ENCODE assay signal across 9 cellular contexts in the genomic region with DNA sequence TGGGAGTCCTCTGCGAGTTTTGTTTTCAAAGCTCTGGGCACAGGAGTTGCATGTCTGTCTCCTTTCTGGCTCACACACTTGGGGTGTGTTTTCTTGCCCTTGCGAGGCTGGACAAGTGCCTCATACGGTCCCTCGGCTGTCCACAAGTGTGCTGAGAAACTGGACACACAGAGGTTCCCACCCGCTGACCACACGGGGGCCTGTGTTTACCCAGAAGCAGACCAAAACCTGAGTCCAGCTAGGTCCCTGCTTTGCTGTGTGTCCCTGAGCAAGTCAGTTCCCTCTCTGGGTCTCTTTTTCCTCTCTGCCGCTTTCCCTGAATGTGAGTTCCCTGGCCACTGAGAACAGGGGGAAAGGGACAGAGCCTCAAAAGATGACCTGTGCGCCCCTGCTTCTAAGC. TPM values are rescaled to one million over a fixed set of nuclear protein-coding genes. Genes with fewer than 3 reads are reported as not detected.
DNase-seq lines count a peak whose midpoint lies in the region; ATAC-seq and TF ChIP-seq lines count a peak whose summit lies in the region.
"Had no signal": no experiment of that assay in that cellular context is flagged by ENCODE, and none has a peak within 500 bp of the region (broad histone marks: within the 10 kb centered on the region; RNA-seq: fewer than 3 reads in every experiment).

No MANE protein-coding gene starts in this region.

- H3K79me2 ChIP-seq in smooth muscle cell (ENCODE audit: low read depth) = no peaks in the 10 kb centered on the region

- H3K27me3 Mint-ChIP-seq in activated T-cell treated with anti-CD3 and anti-CD28 coated beads, Interleukin-2, amount 50 U/mL, for 72 hours (ENCODE audit: low read depth) = no peaks in the 10 kb centered on the region

- peaks cover 0 to 5% of the 10 kb centered on the region in 2 donors for H3K4me1 ChIP-seq in adrenal gland (replicated peaks in 1 of 2)
- H3K4me1 ChIP-seq in lower lobe of right lung = peaks cover 33% of the 10 kb centered on the region
- H3K4me1 ChIP-seq in transverse colon = peaks cover 0 to 21% (median 3%) of the 10 kb centered on the region in 4 donors
- peaks cover 4% of the 10 kb centered on the region for H3K4me1 ChIP-seq in smooth muscle cell (ENCODE audit: low read depth)

- H3K9ac ChIP-seq in smooth muscle cell (ENCODE audit: low read depth) = no peak overlapping the region

- H3F3A ChIP-seq in smooth muscle cell (ENCODE audit: low read depth) = no peaks in the 10 kb centered on the region

- peak overlapping the region; percentile 95 for H3K4me3 Mint-ChIP-seq in activated T-cell treated with anti-CD3 and anti-CD28 coated beads, Interleukin-2, amount 50 U/mL, for 72 hours

- H3K4me3 ChIP-seq in adrenal gland (peak overlapping the region in 2 of 4 donors; percentile 24 to 48), lower lobe of right lung (peak overlapping the region; percentile 73), transverse colon (peak overlapping the region in 3 of 4 donors; percentile 32 to 46 (median 33)), smooth muscle cell (no peak overlapping the region)

- no peak for DNase-seq in activated T-cell treated with anti-CD3 and anti-CD28 coated beads, Interleukin-2, amount 50 U/mL, for 72 hours
- DNase-seq in activated T-cell treated with anti-CD3 and anti-CD28 coated beads, Interleukin-2, amount 50 U/mL, for 1 hour = no peak
- DNase-seq in adrenal gland (no peak), lower lobe of right lung (no peak), transverse colon (no peak), smooth muscle cell (lab: John Stamatoyannopoulos, UW; ENCODE audit: unreplicated experiment) (no peak), LoVo (ENCODE audit: low spot score) (no peak)
- DNase-seq: BE2C had no signal

- intact Hi-C loops in adrenal gland (cut with DNase I) = no loop called here
- intact Hi-C loops in lower lobe of right lung (cut with DNase I) = no loop called here
- intact Hi-C loops in transverse colon (cut with DNase I; ENCODE audit: low total_unique reads) = no loop called here

- no peak overlapping the region for H2AFZ ChIP-seq in smooth muscle cell (ENCODE audit: low read depth)

- no peaks in the 10 kb centered on the region for H4K20me1 ChIP-seq in smooth muscle cell (ENCODE audit: low read depth)

- ATAC-seq in activated T-cell treated with anti-CD3 and anti-CD28 coated beads, Interleukin-2, amount 50 U/mL, for 72 hours (replicated peaks in 1 of 2) = no peak
- peak in 1 of 2 donors; percentile 5 for ATAC-seq in lower lobe of right lung
- no peak for ATAC-seq in GM18511 (IDR thresholded peaks at IDR 0.05; ENCODE audit: unreplicated experiment)

- no peak for TF ChIP-seq POLR2A in adrenal gland (IDR thresholded peaks at IDR 0.05)
- no peak for TF ChIP-seq POLR2A in transverse colon (IDR thresholded peaks at IDR 0.05)

- H3K36me3 Mint-ChIP-seq in activated T-cell treated with anti-CD3 and anti-CD28 coated beads, Interleukin-2, amount 50 U/mL, for 72 hours (ENCODE audit: insufficient read depth in 2 of 2) = peaks cover 23 to 31% of the 10 kb centered on the region in 2 donors

- in situ Hi-C loops in transverse colon (cut with MboI; ENCODE audit: low pct_ligation_motif_present in 1 of 4, low pct_unique_long_range_greater_than_20kb in 1 of 4, low sequenced_read_pairs in 3 of 4) = no loop called here

- no peak overlapping the region for H3K4me2 ChIP-seq in smooth muscle cell

- H3K36me3 ChIP-seq in adrenal gland (replicated peaks in 1 of 2) = no peaks in the 10 kb centered on the region
- H3K36me3 ChIP-seq in lower lobe of right lung = no peaks in the 10 kb centered on the region
- no peaks in the 10 kb centered on the region for H3K36me3 ChIP-seq in transverse colon
- no peaks in the 10 kb centered on the region for H3K36me3 ChIP-seq in smooth muscle cell (ENCODE audit: low read depth)
- H3K36me3 ChIP-seq: BE2C had no signal

- no peak for TF ChIP-seq EP300 in transverse colon (IDR thresholded peaks at IDR 0.05; ENCODE audit: low read depth)

- H3K4me1 Mint-ChIP-seq in activated T-cell treated with anti-CD3 and anti-CD28 coated beads, Interleukin-2, amount 50 U/mL, for 72 hours (ENCODE audit: low read depth) = peaks cover 38% of the 10 kb centered on the region

- peak overlapping the region; percentile 99 for H3K27ac Mint-ChIP-seq in activated T-cell treated with anti-CD3 and anti-CD28 coated beads, Interleukin-2, amount 50 U/mL, for 72 hours

- H3K27me3 ChIP-seq in adrenal gland (no peaks in the 10 kb centered on the region), lower lobe of right lung (ENCODE audit: low read depth) (no peaks in the 10 kb centered on the region), transverse colon (no peaks in the 10 kb centered on the region), smooth muscle cell (ENCODE audit: low read depth) (no peaks in the 10 kb centered on the region)
- H3K27me3 ChIP-seq: BE2C had no signal

- H3K9me3 ChIP-seq in adrenal gland (replicated peaks in 1 of 3) = no peaks in the 10 kb centered on the region
- no peaks in the 10 kb centered on the region for H3K9me3 ChIP-seq in lower lobe of right lung
- H3K9me3 ChIP-seq in transverse colon = no peaks in the 10 kb centered on the region
- H3K9me3 ChIP-seq in smooth muscle cell (replicated peaks; ENCODE audit: low read depth) = no peaks in the 10 kb centered on the region
- H3K9me3 ChIP-seq: BE2C had no signal

- H3K27ac ChIP-seq in adrenal gland = peak overlapping the region in 4 of 5 donors; percentile 48 to 92 (median 69)
- H3K27ac ChIP-seq in lower lobe of right lung = peak overlapping the region; percentile 91
- H3K27ac ChIP-seq in transverse colon = peak overlapping the region; percentile 79 to 89 (median 83)
- H3K27ac ChIP-seq in smooth muscle cell (ENCODE audit: low read depth) = no peak overlapping the region

- TF ChIP-seq CTCF in adrenal gland (IDR thresholded peaks at IDR 0.05) (no peak), lower lobe of right lung (IDR thresholded peaks at IDR 0.05) (peak; percentile 3), transverse colon (IDR thresholded peaks at IDR 0.05) (no peak), smooth muscle cell (IDR thresholded peaks at IDR 0.05; ENCODE audit: borderline replicate concordance, insufficient read depth, poor library complexity, severe bottlenecking) (no peak)

- H3K9me3 Mint-ChIP-seq in activated T-cell treated with anti-CD3 and anti-CD28 coated beads, Interleukin-2, amount 50 U/mL, for 72 hours = peaks cover 0 to 8% of the 10 kb centered on the region in 2 donors

- 54 to 64% (median 62%) methylated on average over 8 of the region's 8 CpGs for WGBS in adrenal gland, 4 donors
- 67 to 74% methylated on average over 1 to 8 of the region's 8 CpGs for WGBS in transverse colon (ENCODE audit: low coverage in 1 of 2), 2 donors
- 95% methylated on average over 8 of the region's 8 CpGs for WGBS in smooth muscle cell (ENCODE audit: low lambda C conversion rate)

RNA-seq across cellular contexts. Expression of a gene that starts 0.7 kb away (rescaled TPM):
- 100 to 1,000 TPM in 1 of 2 donors, 10 to 100 TPM in 1; 80.2 to 139 TPM for total RNA-seq in activated T-cell treated with anti-CD3 and anti-CD28 coated beads, Interleukin-2, amount 50 U/mL, for 72 hours
- total RNA-seq in adrenal gland (10 to 100 TPM in 3 of 8 donors, 1 to 10 TPM in 5; 2.5 to 29.1 (median 8.5) TPM), lower lobe of right lung (96.4 TPM), transverse colon (1 to 10 TPM; 2.0 to 5.1 (median 3.5) TPM), smooth muscle cell (not detected in 2 replicates)
- polyA plus RNA-seq in adrenal gland (10 to 100 TPM in 1 of 3 donors, 1 to 10 TPM in 2; 3.5 to 30.4 (median 9.5) TPM), smooth muscle cell (not detected in 2 replicates)

RNA-seq across cellular contexts. Expression of a gene that starts 39.4 kb away (rescaled TPM):
- 10 to 100 TPM; 14.7 to 39.3 TPM for total RNA-seq in activated T-cell treated with anti-CD3 and anti-CD28 coated beads, Interleukin-2, amount 50 U/mL, for 72 hours
- total RNA-seq in adrenal gland (10 to 100 TPM in 6 of 8 donors, 1 to 10 TPM in 2; 6.8 to 19.4 (median 11.9) TPM), lower lobe of right lung (65.8 TPM), transverse colon (10 to 100 TPM in 3 of 4 donors, 1 to 10 TPM in 1; 6.2 to 17.6 (median 12.4) TPM), smooth muscle cell (0.13 and 1.1 TPM in 2 replicates)
- polyA plus RNA-seq in adrenal gland (1 to 10 TPM; 2.7 to 9.3 (median 6.8) TPM), smooth muscle cell (1.9 TPM in 1 of 2 replicates, not detected in the other)
